ENCODE assay signal across 7 cellular contexts in genomic region chr1:43001434-43001833, GRCh38.
"Had no signal": no experiment of that assay in that cellular context is flagged by ENCODE, and none has a peak within 500 bp of the region (broad histone marks: within the 10 kb centered on the region; RNA-seq: fewer than 3 reads in every experiment).

No MANE protein-coding gene starts in this region.

- FAIRE-seq: HTR-8/SVneo had no signal

- H3K27me3 Mint-ChIP-seq: IgD-negative memory B cell had no signal

- H3K9me3 Mint-ChIP-seq: IgD-negative memory B cell had no signal

- H3K27ac Mint-ChIP-seq: IgD-negative memory B cell had no signal

- H3K27ac ChIP-seq: HL-60, KMS-11 had no signal

- H3K36me3 Mint-ChIP-seq: IgD-negative memory B cell had no signal

- H3K9ac ChIP-seq: KMS-11 had no signal

- H3K4me3 Mint-ChIP-seq: IgD-negative memory B cell had no signal

- H3K4me2 ChIP-seq: KMS-11 had no signal

- DNase-seq: IMR-90, KBM-7, KG1 had no signal
